23 cellular contexts compared by ENCODE assay signal in the genomic region with DNA sequence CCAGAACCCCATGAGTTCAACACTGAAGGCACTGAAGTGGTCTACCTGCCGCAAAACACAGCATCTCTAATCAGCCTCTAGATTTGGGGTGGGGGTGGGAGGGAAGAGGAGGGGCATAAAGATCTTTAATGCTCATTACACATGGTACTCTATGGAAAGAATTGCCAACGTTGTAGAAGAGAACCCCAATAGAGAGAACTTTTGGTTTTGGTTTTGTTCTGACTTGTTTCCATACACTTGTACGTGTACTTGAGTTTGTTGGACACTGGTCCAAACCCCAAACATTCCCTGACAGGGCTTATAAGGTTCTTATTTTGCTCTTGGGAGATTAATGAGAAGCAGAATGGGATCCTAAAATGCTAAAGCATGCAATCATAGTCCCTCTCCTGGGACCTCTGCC. TPM values are rescaled to one million over a fixed set of nuclear protein-coding genes. Genes with fewer than 3 reads are reported as not detected.
A peak's percentile ranks its signal among the peaks of the same experiment; 100 is the strongest.
DNase-seq lines count a peak whose midpoint lies in the region; ATAC-seq and TF ChIP-seq lines count a peak whose summit lies in the region.
"Had no signal": no experiment of that assay in that cellular context is flagged by ENCODE, and none has a peak within 500 bp of the region (broad histone marks: within the 10 kb centered on the region; RNA-seq: fewer than 3 reads in every experiment).

No MANE protein-coding gene starts in this region.

- peaks cover 5% of the 10 kb centered on the region for H3K4me1 ChIP-seq in CD4-positive, CD25-positive, alpha-beta regulatory T cell (ENCODE audit: control insufficient read depth, insufficient read depth, low read length, poor library complexity, severe bottlenecking)
- H3K4me1 ChIP-seq in neural progenitor cell: no peaks in the 10 kb centered on the region
- H3K4me1 ChIP-seq: prostate gland had no signal

- H3K4me1 Mint-ChIP-seq in CD4-positive, CD25-positive, alpha-beta regulatory T cell: peaks cover 26 to 49% (median 35%) of the 10 kb centered on the region in 4 donors
- peaks cover 71% of the 10 kb centered on the region for H3K4me1 Mint-ChIP-seq in activated CD8-positive, alpha-beta T cell treated with anti-CD3 and anti-CD28 coated beads, Interleukin-2, amount 10 ng/mL, durations not matched to agents 7 days and 5 days (ENCODE audit: low read depth)
- no peaks in the 10 kb centered on the region for H3K4me1 Mint-ChIP-seq in neural progenitor cell
- H3K4me1 Mint-ChIP-seq: nephron progenitor cell had no signal

- H3K36me3 Mint-ChIP-seq in CD4-positive, CD25-positive, alpha-beta regulatory T cell: peaks cover 4% of the 10 kb centered on the region
- peaks cover 48% of the 10 kb centered on the region for H3K36me3 Mint-ChIP-seq in activated CD8-positive, alpha-beta T cell treated with anti-CD3 and anti-CD28 coated beads, Interleukin-2, amount 10 ng/mL, durations not matched to agents 7 days and 5 days (ENCODE audit: low read depth)
- no peaks in the 10 kb centered on the region for H3K36me3 Mint-ChIP-seq in neural progenitor cell

- H2AFZ ChIP-seq in neural progenitor cell (replicated peaks): no peak overlapping the region
- H2AFZ ChIP-seq: hepatocyte had no signal

- no peaks in the 10 kb centered on the region for H3F3A ChIP-seq in neural progenitor cell (ENCODE audit: low read depth)

- H3K79me2 ChIP-seq in neural progenitor cell (ENCODE audit: low read depth): peaks cover 5% of the 10 kb centered on the region

- H3K4me2 ChIP-seq in neural progenitor cell: no peak overlapping the region
- H3K4me2 ChIP-seq: hepatocyte, KMS-11 had no signal

- CTCF ChIA-PET in activated CD8-positive, alpha-beta T cell treated with anti-CD3 and anti-CD28 coated beads, Interleukin-2, amount 10 ng/mL, durations not matched to agents 7 days and 5 days (lab: Charles Lee): interaction anchor here (1.7 to 4.3 kb wide), 2 partner anchors 24 to 30 kb away, joined by 5 to 20 read pairs; a partner anchor contains a TSS

- no peaks in the 10 kb centered on the region for H3K36me3 ChIP-seq in CD4-positive, CD25-positive, alpha-beta regulatory T cell (ENCODE audit: control insufficient read depth, insufficient read depth, low read length)
- H3K36me3 ChIP-seq in neural progenitor cell: no peaks in the 10 kb centered on the region
- H3K36me3 ChIP-seq: prostate gland, thoracic aorta had no signal

- POLR2A ChIA-PET in activated CD8-positive, alpha-beta T cell treated with anti-CD3 and anti-CD28 coated beads, Interleukin-2, amount 10 ng/mL, durations not matched to agents 7 days and 5 days (lab: Charles Lee): no interaction called here

- no peak overlapping the region for H3K9ac ChIP-seq in neural progenitor cell
- H3K9ac ChIP-seq: KMS-11 had no signal

- H3K27ac ChIP-seq in CD4-positive, CD25-positive, alpha-beta regulatory T cell (ENCODE audit: insufficient read depth, low read length, poor library complexity, severe bottlenecking): no peak overlapping the region
- H3K27ac ChIP-seq in neural progenitor cell: no peak overlapping the region
- H3K27ac ChIP-seq: hepatocyte, KMS-11, prostate gland, skin epidermis, thoracic aorta had no signal

- H3K4me3 ChIP-seq in CD4-positive, CD25-positive, alpha-beta regulatory T cell (ENCODE audit: low read depth, low read length): peak overlapping the region; percentile 43
- no peak overlapping the region for H3K4me3 ChIP-seq in neural progenitor cell
- H3K4me3 ChIP-seq: hepatocyte, prostate gland, skin epidermis, thoracic aorta had no signal

- TF ChIP-seq CTCF in neural progenitor cell (IDR thresholded peaks at IDR 0.05): no peak

- H3K27me3 Mint-ChIP-seq in CD4-positive, CD25-positive, alpha-beta regulatory T cell: no peaks in the 10 kb centered on the region
- H3K27me3 Mint-ChIP-seq in activated CD8-positive, alpha-beta T cell treated with anti-CD3 and anti-CD28 coated beads, Interleukin-2, amount 10 ng/mL, durations not matched to agents 7 days and 5 days (ENCODE audit: low read depth): no peaks in the 10 kb centered on the region
- H3K27me3 Mint-ChIP-seq in neural progenitor cell (ENCODE audit: insufficient read depth, low read depth): no peaks in the 10 kb centered on the region

- H3K27me3 ChIP-seq in CD4-positive, CD25-positive, alpha-beta regulatory T cell (ENCODE audit: control insufficient read depth, insufficient read depth, low read length): no peaks in the 10 kb centered on the region
- H3K27me3 ChIP-seq in neural progenitor cell: no peaks in the 10 kb centered on the region
- H3K27me3 ChIP-seq: hepatocyte had no signal

- H3K4me3 Mint-ChIP-seq in CD4-positive, CD25-positive, alpha-beta regulatory T cell: peak overlapping the region in 2 of 4 donors; percentile 18 to 61
- H3K4me3 Mint-ChIP-seq in activated CD8-positive, alpha-beta T cell treated with anti-CD3 and anti-CD28 coated beads, Interleukin-2, amount 10 ng/mL, durations not matched to agents 7 days and 5 days: peak overlapping the region; percentile 27
- H3K4me3 Mint-ChIP-seq in neural progenitor cell: no peak overlapping the region
- H3K4me3 Mint-ChIP-seq: HFFc6, nephron progenitor cell had no signal

- peak in 1 of 3 donors; percentile 68 for DNase-seq in CD4-positive, CD25-positive, alpha-beta regulatory T cell
- no peak for DNase-seq in activated CD8-positive, alpha-beta T cell treated with anti-CD3 and anti-CD28 coated beads, Interleukin-2, amount 10 ng/mL, durations not matched to agents 7 days and 5 days
- no peak for DNase-seq in neural progenitor cell (ENCODE audit: low spot score)
- DNase-seq in DMS153 (lab: John Stamatoyannopoulos, UW): no peak
- no peak for DNase-seq in left lobe of liver (ENCODE audit: low spot score)
- DNase-seq in SK-N-DZ (ENCODE audit: low spot score): no peak
- DNase-seq: activated CD4-positive, alpha-beta T cell treated with anti-CD3 and anti-CD28 coated beads for 48 hours; activated effector memory CD4-positive, alpha-beta T cell treated with anti-CD3 and anti-CD28 coated beads, Interleukin-2, amount 50 U/mL, for 16 hours; HFFc6; mesendoderm; NCI-H1092; NCI-H748 treated with DMSO at 0.1 percent for 48 hours; nephron progenitor cell; PC-3; stimulated activated CD4-positive, alpha-beta T cell treated with anti-CD3 and anti-CD28 coated beads, Interleukin-4, amount 100 ng/mL, for 4 hours; stimulated activated CD8-positive, alpha-beta memory T cell treated with anti-CD3 and anti-CD28 coated beads, Interleukin-4, amount 100 ng/mL, for 48 hours had no signal

- no peaks in the 10 kb centered on the region for H3K9me3 ChIP-seq in CD4-positive, CD25-positive, alpha-beta regulatory T cell (ENCODE audit: control insufficient read depth in 2 of 2, low read length in 2 of 2)
- no peaks in the 10 kb centered on the region for H3K9me3 ChIP-seq in neural progenitor cell (ENCODE audit: low read depth)
- H3K9me3 ChIP-seq: prostate gland, thoracic aorta had no signal

- ATAC-seq in CD4-positive, CD25-positive, alpha-beta regulatory T cell (ENCODE audit: low read depth in 2 of 2): no peak
- ATAC-seq in GM18858 (IDR thresholded peaks at IDR 0.05; ENCODE audit: unreplicated experiment) (peak; percentile 49), HG02763 (IDR thresholded peaks at IDR 0.05; ENCODE audit: unreplicated experiment) (peak; percentile 54), left lobe of liver (no peak)
- ATAC-seq in activated CD8-positive, alpha-beta T cell treated with anti-CD3 and anti-CD28 coated beads, Interleukin-2, amount 10 ng/mL, durations not matched to agents 7 days and 5 days: peak; percentile 65
- ATAC-seq: PC-3 had no signal

- H3K9me3 Mint-ChIP-seq in CD4-positive, CD25-positive, alpha-beta regulatory T cell: peaks cover 0 to 1% (median 0%) of the 10 kb centered on the region in 7 donors
- no peaks in the 10 kb centered on the region for H3K9me3 Mint-ChIP-seq in activated CD8-positive, alpha-beta T cell treated with anti-CD3 and anti-CD28 coated beads, Interleukin-2, amount 10 ng/mL, durations not matched to agents 7 days and 5 days (ENCODE audit: insufficient read depth)
- H3K9me3 Mint-ChIP-seq in neural progenitor cell: no peaks in the 10 kb centered on the region
- H3K9me3 Mint-ChIP-seq: HFFc6, nephron progenitor cell had no signal

- H4K20me1 ChIP-seq in neural progenitor cell (ENCODE audit: low read depth): no peaks in the 10 kb centered on the region

- H3K27ac Mint-ChIP-seq in CD4-positive, CD25-positive, alpha-beta regulatory T cell: peak overlapping the region in 1 of 3 donors; percentile 62
- peak overlapping the region; percentile 71 for H3K27ac Mint-ChIP-seq in activated CD8-positive, alpha-beta T cell treated with anti-CD3 and anti-CD28 coated beads, Interleukin-2, amount 10 ng/mL, durations not matched to agents 7 days and 5 days
- H3K27ac Mint-ChIP-seq in neural progenitor cell: no peak overlapping the region
- H3K27ac Mint-ChIP-seq: HFFc6, nephron progenitor cell had no signal

RNA-seq across cellular contexts. Expression of a gene that starts 31.0 kb away (rescaled TPM):
- 53.6 TPM for total RNA-seq in CD4-positive, CD25-positive, alpha-beta regulatory T cell
- polyA plus RNA-seq in CD4-positive, CD25-positive, alpha-beta regulatory T cell: 10 to 100 TPM; 25.8 to 36.8 (median 30.6) TPM
- total RNA-seq in activated CD8-positive, alpha-beta T cell treated with anti-CD3 and anti-CD28 coated beads, Interleukin-2, amount 10 ng/mL, durations not matched to agents 7 days and 5 days: 100 to 1,000 TPM; 104 to 109 TPM
- total RNA-seq in neural progenitor cell (ENCODE audit: low replicate concordance) (18.6 and 24.0 TPM in 2 replicates), left lobe of liver (10.9 TPM)
- polyA plus RNA-seq in SK-N-DZ (2014; cell fraction: cytosol; rRNA removed): 10.1 and 14.2 TPM in 2 replicates
- polyA plus RNA-seq in SK-N-DZ (2014; cell fraction: nucleus; rRNA removed): 8.1 and 13.5 TPM in 2 replicates

Comparison
In these comparisons a context has a peak if more than half of its experiments do, and no peak if none do; other contexts are left out.
1. ATAC-seq: peak in GM18858 (single experiment), HG02763 (single experiment) and activated CD8-positive, alpha-beta T cell treated with anti-CD3 and anti-CD28 coated beads, Interleukin-2, amount 10 ng/mL, durations not matched to agents 7 days and 5 days (single experiment); none in CD4-positive, CD25-positive, alpha-beta regulatory T cell (0 of 2) and left lobe of liver (single experiment).